Comparison of ENCODE assay signal across 7 cellular contexts in the genomic region with DNA sequence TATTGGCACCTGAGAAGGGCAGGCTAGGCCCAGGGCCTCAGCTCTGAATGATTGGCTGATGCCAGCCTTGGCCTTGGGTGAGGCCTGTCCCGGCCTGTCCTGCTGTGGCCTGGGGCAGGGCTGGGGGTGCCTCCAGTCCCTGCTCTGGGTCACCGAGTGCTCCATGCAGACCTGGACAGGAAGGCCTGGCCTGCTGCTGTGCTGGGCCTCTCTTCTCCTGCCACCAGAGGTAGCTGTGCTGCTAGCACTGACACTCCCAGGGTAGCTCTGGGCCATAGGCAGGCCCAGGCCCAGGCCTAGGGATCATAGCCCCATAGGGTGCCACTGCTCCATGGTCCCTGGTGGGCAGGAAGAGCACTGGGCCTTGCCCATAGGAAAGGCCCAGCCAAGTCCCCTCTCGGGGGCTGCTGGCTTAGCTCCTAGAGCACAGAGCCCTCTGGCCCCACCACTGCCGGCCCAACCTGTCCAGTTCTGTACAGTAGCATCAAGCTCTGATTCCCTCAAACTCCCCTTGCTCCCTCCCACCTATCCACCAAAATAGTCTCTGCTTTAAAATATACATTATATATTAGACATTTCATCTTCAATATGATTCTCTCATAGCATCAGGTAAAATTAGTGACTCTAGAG. TPM values are rescaled to one million over a fixed set of nuclear protein-coding genes. Genes with fewer than 3 reads are reported as not detected.
A peak's percentile ranks its signal among the peaks of the same experiment; 100 is the strongest.
DNase-seq lines count a peak whose midpoint lies in the region; ATAC-seq, FAIRE-seq and TF ChIP-seq lines count a peak whose summit lies in the region.

No MANE protein-coding gene starts in this region.

- H3K27ac ChIP-seq in MM.1S (ENCODE audit: low read length) (no peak overlapping the region), angular gyrus (ENCODE audit: low read depth, low read length) (peak overlapping the region; percentile 56), keratinocyte (ENCODE audit: control insufficient read depth, insufficient read depth, low read length) (peak overlapping the region; percentile 70)

- H3K27me3 ChIP-seq in GM06990 (replicated peaks; ENCODE audit: control insufficient read depth, insufficient read depth, low read length) (no peaks in the 10 kb centered on the region), MM.1S (replicated peaks; ENCODE audit: insufficient read depth, low read length) (no peaks in the 10 kb centered on the region), keratinocyte (ENCODE audit: control insufficient read depth, extremely low read depth, insufficient read depth, low read length) (no peaks in the 10 kb centered on the region)

- no peak overlapping the region for H3K27ac Mint-ChIP-seq in type B pancreatic cell

- peaks cover 9% of the 10 kb centered on the region for H3K4me1 Mint-ChIP-seq in type B pancreatic cell (ENCODE audit: unreplicated experiment)

- H3K9ac ChIP-seq in MM.1S (ENCODE audit: low read length) (no peak overlapping the region), keratinocyte (ENCODE audit: control insufficient read depth, extremely low read depth, insufficient read depth, low read length) (peak overlapping the region; percentile 43)

- H3K4me3 Mint-ChIP-seq in type B pancreatic cell = no peak overlapping the region

- H3K79me2 ChIP-seq in MM.1S (ENCODE audit: low read length) (no peaks in the 10 kb centered on the region), keratinocyte (ENCODE audit: control insufficient read depth, insufficient read depth, low read length) (no peaks in the 10 kb centered on the region)

- H3K9me3 Mint-ChIP-seq in type B pancreatic cell = no peaks in the 10 kb centered on the region

- DNase-seq in GM06990 (ENCODE audit: extremely low read depth, insufficient read length) = no peak
- peak; percentile 14 for DNase-seq in MM.1S
- DNase-seq in keratinocyte (ENCODE audit: low read depth, low spot score) = no peak
- no peak for DNase-seq in type B pancreatic cell (ENCODE audit: extremely low spot score, unreplicated experiment)
- no peak for DNase-seq in mesenteric fat pad (ENCODE audit: low spot score)

- no peaks in the 10 kb centered on the region for H3F3A ChIP-seq in MM.1S (ENCODE audit: insufficient read depth, low read length)

- H3K4me3 ChIP-seq in GM06990 (replicated peaks; ENCODE audit: low read depth, low read length) = no peak overlapping the region
- H3K4me3 ChIP-seq in MM.1S (ENCODE audit: low read length) = no peak overlapping the region
- no peak overlapping the region for H3K4me3 ChIP-seq in keratinocyte (ENCODE audit: control insufficient read depth in 2 of 3, extremely low read depth in 1 of 3, insufficient read depth in 2 of 3, low read depth in 1 of 3, low read length in 3 of 3)

- FAIRE-seq in keratinocyte (lab: Jason Lieb, UNC) = peak; percentile 80

- H3K4me1 ChIP-seq in MM.1S (ENCODE audit: low read length) = no peaks in the 10 kb centered on the region
- H3K4me1 ChIP-seq in keratinocyte (ENCODE audit: control insufficient read depth, extremely low read depth, insufficient read depth, low read length) = peaks cover 30% of the 10 kb centered on the region

- H3K27me3 Mint-ChIP-seq in type B pancreatic cell = no peaks in the 10 kb centered on the region

- dilution Hi-C loops in keratinocyte (cut with MboI; ENCODE audit: extremely low pct_ligation_motif_present, low sequenced_read_pairs) = no loop called here

- H2AFZ ChIP-seq in MM.1S (ENCODE audit: low read length) (no peak overlapping the region), keratinocyte (ENCODE audit: control insufficient read depth, low read length) (no peak overlapping the region)

- no peaks in the 10 kb centered on the region for H3K9me3 ChIP-seq in MM.1S (replicated peaks; ENCODE audit: insufficient read depth, low read length)
- H3K9me3 ChIP-seq in keratinocyte (ENCODE audit: control insufficient read depth, low read depth, low read length) = no peaks in the 10 kb centered on the region

- H3K9me1 ChIP-seq in keratinocyte (ENCODE audit: control insufficient read depth, extremely low read depth, insufficient read depth, low read length) = no peaks in the 10 kb centered on the region

- H3K36me3 Mint-ChIP-seq in type B pancreatic cell = no peaks in the 10 kb centered on the region

- H3K36me3 ChIP-seq in GM06990 (ENCODE audit: control insufficient read depth, insufficient read depth, low read length) = peaks cover 39% of the 10 kb centered on the region
- no peaks in the 10 kb centered on the region for H3K36me3 ChIP-seq in MM.1S (replicated peaks; ENCODE audit: insufficient read depth, low read length)
- no peaks in the 10 kb centered on the region for H3K36me3 ChIP-seq in keratinocyte (ENCODE audit: control insufficient read depth in 2 of 2, extremely low read depth in 1 of 2, insufficient read depth in 2 of 2, low read length in 2 of 2)

- TF ChIP-seq CTCF in GM06990 (IDR thresholded peaks at IDR 0.05; ENCODE audit: insufficient read depth, low read length, poor library complexity, severe bottlenecking) = peak; percentile 56
- TF ChIP-seq CTCF in MM.1S (IDR thresholded peaks at IDR 0.05; ENCODE audit: low read length) = peak; percentile 24
- peak in 2 of 3 experiments; percentile 71 to 97 for TF ChIP-seq CTCF in keratinocyte (optimal IDR thresholded peaks at IDR 0.05 in 1 of 3, IDR thresholded peaks at IDR 0.05 in 1 of 3, conservative IDR thresholded peaks at IDR 0.05 in 1 of 3; ENCODE audit: extremely low read depth in 1 of 3, insufficient read depth in 2 of 3, low read length in 3 of 3)
- peak; percentile 71 for TF ChIP-seq CTCF in type B pancreatic cell (conservative IDR thresholded peaks at IDR 0.05)

- H4K20me1 ChIP-seq in MM.1S (ENCODE audit: insufficient read depth, low read length) (no peaks in the 10 kb centered on the region), keratinocyte (ENCODE audit: control insufficient read depth, extremely low read depth, insufficient read depth, low read length) (no peaks in the 10 kb centered on the region)

- no peak for ATAC-seq in GM18870 (IDR thresholded peaks at IDR 0.05; ENCODE audit: unreplicated experiment)

- no peaks in the 10 kb centered on the region for H3K9me2 ChIP-seq in MM.1S (replicated peaks; ENCODE audit: insufficient read depth, low read length)

- H3K4me2 ChIP-seq in MM.1S (ENCODE audit: low read depth, low read length) (no peak overlapping the region), keratinocyte (ENCODE audit: control insufficient read depth, extremely low read depth, insufficient read depth, low read depth, low read length) (peak overlapping the region; percentile 66)

RNA-seq across cellular contexts. Expression of a gene that starts 18.2 kb away (rescaled TPM):
- 11.6 to 15.2 TPM (median 13.7 TPM) in 3 replicates for polyA plus RNA-seq in keratinocyte
- polyA plus RNA-seq in keratinocyte (2011; ENCODE audit: low read depth) = 7.0 TPM
- polyA plus RNA-seq in keratinocyte (2011; cell fraction: cytosol; rRNA removed) = 5.4 and 12.1 TPM in 2 replicates
- 34.4 and 39.2 TPM in 2 replicates for polyA plus RNA-seq in keratinocyte (2011; cell fraction: nucleus; rRNA removed)
- polyA plus RNA-seq in keratinocyte (2012; ENCODE audit: low replicate concordance) = 11.3 and 11.7 TPM in 2 replicates
- polyA minus RNA-seq in keratinocyte = 12.9 to 26.2 TPM (median 19.6 TPM) in 3 replicates
- 18.6 TPM for polyA minus RNA-seq in keratinocyte (2011; cell fraction: cytosol; rRNA and poly(A)+ RNA removed)
- 8.8 and 11.6 TPM in 2 replicates for polyA minus RNA-seq in keratinocyte (2011; cell fraction: nucleus; rRNA and poly(A)+ RNA removed)
- total RNA-seq in type B pancreatic cell (ENCODE audit: low replicate concordance) = 11.6 and 17.8 TPM in 2 replicates
- total RNA-seq in mesenteric fat pad = 34.8 TPM

Comparison
In these comparisons a context has a peak if more than half of its experiments do, and no peak if none do; other contexts are left out.
1. CTCF ChIP-seq: peak in every context shown above with its lines; median percentile 84 in keratinocyte; 71 in type B pancreatic cell; 56 in GM06990; 24 in MM.1S.